In genomic region chr10:71891437-71891836, GRCh38 we compare ENCODE assay signal across 2 cellular contexts.
TF ChIP-seq lines count a peak whose summit lies in the region.

No MANE protein-coding gene starts in this region.

TF ChIP-seq in A549, 52 proteins besides CTCF, POLR2A, EP300 and RAD21:
- TF ChIP-seq JUNB (IDR thresholded peaks at IDR 0.05) (no peak), CEBPB (IDR thresholded peaks at IDR 0.05) (no peak), SMC3 (IDR thresholded peaks at IDR 0.05) (no peak), RCOR1 (IDR thresholded peaks at IDR 0.05; ENCODE audit: low read depth, low read length) (no peak), RARB (CRISPR knock-in tag; IDR thresholded peaks at IDR 0.05) (no peak), HOXA7 (CRISPR knock-in tag; IDR thresholded peaks at IDR 0.05) (no peak), HEYL (CRISPR knock-in tag; IDR thresholded peaks at IDR 0.05) (no peak), CBX8 (IDR thresholded peaks at IDR 0.05) (no peak)

TF ChIP-seq in K562, 482 proteins besides CTCF, POLR2A, EP300 and RAD21:
- TF ChIP-seq USF1 (CRISPR knock-in tag; IDR thresholded peaks at IDR 0.05) (0 out of 2 replicates have a peak, but pooled peaks have one; percentile 14), ZNF436 (CRISPR knock-in tag; IDR thresholded peaks at IDR 0.05) (0 out of 2 replicates have a peak, but pooled peaks have one; percentile 18), FOXJ3 (CRISPR knock-in tag; IDR thresholded peaks at IDR 0.05) (no peak), ZKSCAN3 (CRISPR knock-in tag; IDR thresholded peaks at IDR 0.05) (no peak), ZFP36 (IDR thresholded peaks at IDR 0.05; ENCODE audit: low read depth, low read length, partially characterized antibody) (peak; percentile 68)
